1 cellular context compared by ENCODE assay signal in the genomic region with DNA sequence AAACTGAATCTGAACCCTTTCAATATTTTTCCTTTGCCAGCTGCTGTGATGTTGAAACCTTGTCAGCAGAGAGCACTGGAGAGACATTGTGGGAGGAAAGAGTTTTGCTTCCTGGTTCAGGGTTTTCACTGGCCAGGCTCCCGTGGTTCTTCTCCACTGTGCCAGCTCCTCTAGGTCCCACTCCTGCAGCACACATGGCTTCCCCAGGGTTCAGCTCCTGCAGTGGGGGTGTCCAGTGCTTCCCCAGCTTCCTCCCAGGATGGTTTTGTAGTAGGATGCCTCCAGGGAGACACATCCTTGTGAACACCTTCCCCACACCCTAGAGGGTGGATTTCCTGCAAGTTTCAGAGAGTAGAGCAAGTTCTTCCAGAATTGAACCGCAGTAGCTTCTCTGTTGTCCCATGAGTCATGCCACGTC.
TF ChIP-seq lines count a peak whose summit lies in the region.

No MANE protein-coding gene starts in this region.

TF ChIP-seq in HepG2, 621 proteins besides CTCF, POLR2A, EP300 and RAD21 (continued from another document):
- no peak for TF ChIP-seq AKAP8 (CRISPR knock-in tag; IDR thresholded peaks at IDR 0.05)
- TF ChIP-seq, protein P1, sequence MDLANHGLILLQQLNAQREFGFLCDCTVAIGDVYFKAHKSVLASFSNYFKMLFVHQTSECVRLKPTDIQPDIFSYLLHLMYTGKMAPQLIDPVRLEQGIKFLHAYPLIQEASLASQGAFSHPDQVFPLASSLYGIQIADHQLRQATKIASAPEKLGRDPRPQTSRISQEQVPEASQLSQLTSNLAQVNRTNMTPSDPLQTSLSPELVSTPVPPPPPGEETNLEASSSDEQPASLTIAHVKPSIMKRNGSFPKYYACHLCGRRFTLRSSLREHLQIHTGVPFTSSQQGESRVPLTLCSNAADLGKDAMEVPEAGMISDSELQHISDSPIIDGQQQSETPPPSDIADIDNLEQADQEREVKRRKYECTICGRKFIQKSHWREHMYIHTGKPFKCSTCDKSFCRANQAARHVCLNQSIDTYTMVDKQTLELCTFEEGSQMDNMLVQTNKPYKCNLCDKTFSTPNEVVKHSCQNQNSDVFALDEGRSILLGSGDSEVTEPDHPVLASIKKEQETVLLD (CRISPR knock-in tag; IDR thresholded peaks at IDR 0.05; ENCODE audit: low read depth): no peak
- TF ChIP-seq, protein P2, sequence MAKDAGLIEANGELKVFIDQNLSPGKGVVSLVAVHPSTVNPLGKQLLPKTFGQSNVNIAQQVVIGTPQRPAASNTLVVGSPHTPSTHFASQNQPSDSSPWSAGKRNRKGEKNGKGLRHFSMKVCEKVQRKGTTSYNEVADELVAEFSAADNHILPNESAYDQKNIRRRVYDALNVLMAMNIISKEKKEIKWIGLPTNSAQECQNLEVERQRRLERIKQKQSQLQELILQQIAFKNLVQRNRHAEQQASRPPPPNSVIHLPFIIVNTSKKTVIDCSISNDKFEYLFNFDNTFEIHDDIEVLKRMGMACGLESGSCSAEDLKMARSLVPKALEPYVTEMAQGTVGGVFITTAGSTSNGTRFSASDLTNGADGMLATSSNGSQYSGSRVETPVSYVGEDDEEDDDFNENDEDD (CRISPR knock-in tag; IDR thresholded peaks at IDR 0.05; ENCODE audit: borderline replicate concordance): no peak
- TF ChIP-seq MEIS1 (CRISPR knock-in tag; IDR thresholded peaks at IDR 0.05; ENCODE audit: borderline replicate concordance): no peak
TF ChIP-seq in HepG2: peak in this region for 38.
